Comparison of ENCODE assay signal across 1 cellular context in the genomic region with DNA sequence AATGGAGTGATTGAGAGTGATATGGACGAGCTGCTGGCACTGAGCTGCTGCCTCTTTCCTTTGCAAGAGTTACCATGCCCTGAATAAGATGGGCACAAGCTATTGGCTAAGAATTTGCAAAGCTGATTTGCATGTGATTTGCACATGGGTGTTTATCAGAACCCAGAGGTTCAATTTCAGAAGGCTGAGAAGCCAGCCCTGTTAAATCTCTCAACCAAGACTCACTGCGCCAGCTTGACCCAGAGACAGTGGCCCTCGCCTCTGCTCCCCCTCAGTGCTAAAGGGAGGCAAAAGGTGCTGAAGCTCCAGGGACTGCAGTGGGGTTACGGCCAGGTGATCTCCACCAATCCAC.
TF ChIP-seq lines count a peak whose summit lies in the region.

No MANE protein-coding gene starts in this region.

TF ChIP-seq in K562, 482 proteins besides CTCF, POLR2A, EP300 and RAD21 (continued from another document):
- TF ChIP-seq ZKSCAN8 (CRISPR knock-in tag; IDR thresholded peaks at IDR 0.05) (peak; percentile 13; the same call in 1 of the 2 replicates), HEY1 (CRISPR knock-in tag; IDR thresholded peaks at IDR 0.05; ENCODE audit: borderline replicate concordance) (no peak)
- TF ChIP-seq, protein P1, sequence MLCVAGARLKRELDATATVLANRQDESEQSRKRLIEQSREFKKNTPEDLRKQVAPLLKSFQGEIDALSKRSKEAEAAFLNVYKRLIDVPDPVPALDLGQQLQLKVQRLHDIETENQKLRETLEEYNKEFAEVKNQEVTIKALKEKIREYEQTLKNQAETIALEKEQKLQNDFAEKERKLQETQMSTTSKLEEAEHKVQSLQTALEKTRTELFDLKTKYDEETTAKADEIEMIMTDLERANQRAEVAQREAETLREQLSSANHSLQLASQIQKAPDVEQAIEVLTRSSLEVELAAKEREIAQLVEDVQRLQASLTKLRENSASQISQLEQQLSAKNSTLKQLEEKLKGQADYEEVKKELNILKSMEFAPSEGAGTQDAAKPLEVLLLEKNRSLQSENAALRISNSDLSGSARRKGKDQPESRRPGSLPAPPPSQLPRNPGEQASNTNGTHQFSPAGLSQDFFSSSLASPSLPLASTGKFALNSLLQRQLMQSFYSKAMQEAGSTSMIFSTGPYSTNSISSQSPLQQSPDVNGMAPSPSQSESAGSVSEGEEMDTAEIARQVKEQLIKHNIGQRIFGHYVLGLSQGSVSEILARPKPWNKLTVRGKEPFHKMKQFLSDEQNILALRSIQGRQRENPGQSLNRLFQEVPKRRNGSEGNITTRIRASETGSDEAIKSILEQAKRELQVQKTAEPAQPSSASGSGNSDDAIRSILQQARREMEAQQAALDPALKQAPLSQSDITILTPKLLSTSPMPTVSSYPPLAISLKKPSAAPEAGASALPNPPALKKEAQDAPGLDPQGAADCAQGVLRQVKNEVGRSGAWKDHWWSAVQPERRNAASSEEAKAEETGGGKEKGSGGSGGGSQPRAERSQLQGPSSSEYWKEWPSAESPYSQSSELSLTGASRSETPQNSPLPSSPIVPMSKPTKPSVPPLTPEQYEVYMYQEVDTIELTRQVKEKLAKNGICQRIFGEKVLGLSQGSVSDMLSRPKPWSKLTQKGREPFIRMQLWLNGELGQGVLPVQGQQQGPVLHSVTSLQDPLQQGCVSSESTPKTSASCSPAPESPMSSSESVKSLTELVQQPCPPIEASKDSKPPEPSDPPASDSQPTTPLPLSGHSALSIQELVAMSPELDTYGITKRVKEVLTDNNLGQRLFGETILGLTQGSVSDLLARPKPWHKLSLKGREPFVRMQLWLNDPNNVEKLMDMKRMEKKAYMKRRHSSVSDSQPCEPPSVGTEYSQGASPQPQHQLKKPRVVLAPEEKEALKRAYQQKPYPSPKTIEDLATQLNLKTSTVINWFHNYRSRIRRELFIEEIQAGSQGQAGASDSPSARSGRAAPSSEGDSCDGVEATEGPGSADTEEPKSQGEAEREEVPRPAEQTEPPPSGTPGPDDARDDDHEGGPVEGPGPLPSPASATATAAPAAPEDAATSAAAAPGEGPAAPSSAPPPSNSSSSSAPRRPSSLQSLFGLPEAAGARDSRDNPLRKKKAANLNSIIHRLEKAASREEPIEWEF (CRISPR knock-in tag; IDR thresholded peaks at IDR 0.05): no peak
